ENCODE assay signal across 8 cellular contexts in the genomic region with DNA sequence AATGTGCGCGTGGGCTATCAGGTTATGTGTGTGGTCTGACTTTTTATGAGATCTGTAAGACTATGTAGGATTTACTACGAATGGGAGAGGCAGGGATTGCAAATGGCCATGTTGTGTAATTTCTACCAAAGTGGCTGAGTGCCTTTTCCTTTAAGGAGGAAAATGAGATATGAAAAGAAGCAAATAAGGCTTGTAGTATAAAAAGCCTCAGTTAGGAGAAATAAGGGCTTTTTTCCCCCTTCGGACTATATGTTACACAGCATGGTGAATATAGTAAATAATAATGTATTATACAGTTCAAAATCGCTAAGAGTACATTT. TPM values are rescaled to one million over a fixed set of nuclear protein-coding genes. Genes with fewer than 3 reads are reported as not detected.
DNase-seq lines count a peak whose midpoint lies in the region; ATAC-seq and TF ChIP-seq lines count a peak whose summit lies in the region.

No MANE protein-coding gene starts in this region.

- peaks cover 23% of the 10 kb centered on the region for H3K27me3 Mint-ChIP-seq in dendritic cell treated with granulocyte-macrophage colony-stimulating factor and Interleukin-4, amounts not matched to agents 40 ng/mL and 50 ng/mL, for 4 days
- peaks cover 15 to 16% of the 10 kb centered on the region in 2 donors for H3K27me3 Mint-ChIP-seq in natural killer cell treated with Interleukin-12 subunit alpha and Interleukin-12 subunit beta and Interleukin-15 and Interleukin-18, amount 100 ng/mL, for 72 hours

- peaks cover 16% of the 10 kb centered on the region for H3K9me3 ChIP-seq in Karpas-422 (ENCODE audit: low read length)

- peak overlapping the region; percentile 94 for H3K4me3 Mint-ChIP-seq in dendritic cell treated with granulocyte-macrophage colony-stimulating factor and Interleukin-4, amounts not matched to agents 40 ng/mL and 50 ng/mL, for 4 days
- peak overlapping the region; percentile 98 for H3K4me3 Mint-ChIP-seq in natural killer cell treated with Interleukin-12 subunit alpha and Interleukin-12 subunit beta and Interleukin-15 and Interleukin-18, amount 100 ng/mL, for 72 hours

- peak overlapping the region; percentile 91 for H3K27ac Mint-ChIP-seq in dendritic cell treated with granulocyte-macrophage colony-stimulating factor and Interleukin-4, amounts not matched to agents 40 ng/mL and 50 ng/mL, for 4 days
- peak overlapping the region; percentile 73 to 96 for H3K27ac Mint-ChIP-seq in natural killer cell treated with Interleukin-12 subunit alpha and Interleukin-12 subunit beta and Interleukin-15 and Interleukin-18, amount 100 ng/mL, for 72 hours

- ATAC-seq in natural killer cell treated with Interleukin-12 subunit alpha and Interleukin-12 subunit beta and Interleukin-15 and Interleukin-18, amount 100 ng/mL, for 72 hours: no peak
- ATAC-seq in HG03571 (IDR thresholded peaks at IDR 0.05; ENCODE audit: unreplicated experiment): no peak
- ATAC-seq in HG02973 (IDR thresholded peaks at IDR 0.05; ENCODE audit: unreplicated experiment): no peak

- intact Hi-C loops in dendritic cell treated with granulocyte-macrophage colony-stimulating factor and Interleukin-4, amounts not matched to agents 40 ng/mL and 50 ng/mL, for 4 days (cut with micrococcal nuclease): loop anchor here (5.0 to 10.0 kb wide), 2 partner anchors 263 to 1991 kb away; partner anchors contain the start of genes CCDC186, TDRD1, VTI1A and ZDHHC6

- peaks cover 20% of the 10 kb centered on the region for H3K36me3 Mint-ChIP-seq in dendritic cell treated with granulocyte-macrophage colony-stimulating factor and Interleukin-4, amounts not matched to agents 40 ng/mL and 50 ng/mL, for 4 days (ENCODE audit: low read depth)
- H3K36me3 Mint-ChIP-seq in natural killer cell treated with Interleukin-12 subunit alpha and Interleukin-12 subunit beta and Interleukin-15 and Interleukin-18, amount 100 ng/mL, for 72 hours: peaks cover 20% of the 10 kb centered on the region

- peaks cover 37% of the 10 kb centered on the region for H3K4me1 ChIP-seq in Karpas-422 (ENCODE audit: low read length)

- TF ChIP-seq CTCF in BJ (IDR thresholded peaks at IDR 0.05; ENCODE audit: insufficient read depth, low read depth, low read length): no peak

- peak overlapping the region; percentile 88 for H3K4me2 ChIP-seq in Karpas-422 (ENCODE audit: low read depth, low read length, poor library complexity, severe bottlenecking)

- peak overlapping the region; percentile 76 for H3K9ac ChIP-seq in Karpas-422 (ENCODE audit: low read length)

- H3K4me3 ChIP-seq in BJ (ENCODE audit: low read depth, low read length) (peak overlapping the region; percentile 96), Karpas-422 (ENCODE audit: low read length) (peak overlapping the region; percentile 74)

- no peak overlapping the region for H2AFZ ChIP-seq in Karpas-422 (ENCODE audit: low read length)

- H3K36me3 ChIP-seq in BJ (ENCODE audit: control insufficient read depth, insufficient read depth, low read length) (no peaks in the 10 kb centered on the region), Karpas-422 (ENCODE audit: insufficient read depth, low read length) (peaks cover 72% of the 10 kb centered on the region)

- peaks cover 21% of the 10 kb centered on the region for H3K4me1 Mint-ChIP-seq in dendritic cell treated with granulocyte-macrophage colony-stimulating factor and Interleukin-4, amounts not matched to agents 40 ng/mL and 50 ng/mL, for 4 days (ENCODE audit: low read depth)
- H3K4me1 Mint-ChIP-seq in natural killer cell treated with Interleukin-12 subunit alpha and Interleukin-12 subunit beta and Interleukin-15 and Interleukin-18, amount 100 ng/mL, for 72 hours (ENCODE audit: low read depth in 2 of 2): peaks cover 24 to 27% of the 10 kb centered on the region in 2 donors

- H3K27me3 ChIP-seq in BJ (ENCODE audit: control insufficient read depth, insufficient read depth, low read length) (no peaks in the 10 kb centered on the region), Karpas-422 (ENCODE audit: low read length) (no peaks in the 10 kb centered on the region)

- H3K9me2 ChIP-seq in Karpas-422 (replicated peaks; ENCODE audit: insufficient read depth, low read length): no peaks in the 10 kb centered on the region

- POLR2A ChIA-PET in BJ (lab: Charles Lee): no interaction called here

- DNase-seq in BJ (ENCODE audit: low read depth) (no peak), Karpas-422 (peak; percentile 52), T1000 (lab: John Stamatoyannopoulos, UW) (no peak), HuH-7 (ENCODE audit: low spot score) (no peak)
- DNase-seq in natural killer cell treated with Interleukin-12 subunit alpha and Interleukin-12 subunit beta and Interleukin-15 and Interleukin-18, amount 100 ng/mL, for 72 hours (ENCODE audit: low spot score): no peak

- H3K9me3 Mint-ChIP-seq in dendritic cell treated with granulocyte-macrophage colony-stimulating factor and Interleukin-4, amounts not matched to agents 40 ng/mL and 50 ng/mL, for 4 days: peaks cover 11% of the 10 kb centered on the region
- H3K9me3 Mint-ChIP-seq in natural killer cell treated with Interleukin-12 subunit alpha and Interleukin-12 subunit beta and Interleukin-15 and Interleukin-18, amount 100 ng/mL, for 72 hours: no peaks in the 10 kb centered on the region

- CTCF ChIA-PET in BJ (lab: Yijun Ruan, JAX): interaction anchor here (1.0 to 4.9 kb wide), 9 partner anchors 12 to 131 kb away, joined by 3 to 26 read pairs (median 4); no protein-coding TSS in a partner anchor

- H4K20me1 ChIP-seq in Karpas-422 (ENCODE audit: insufficient read depth, low read depth, low read length): peaks cover 6% of the 10 kb centered on the region; the same call in 1 of the 2 replicates

- peaks cover 97% of the 10 kb centered on the region for H3K79me2 ChIP-seq in Karpas-422 (ENCODE audit: low read length)

- H3K27ac ChIP-seq in Karpas-422 (ENCODE audit: low read length): peak overlapping the region; percentile 77

RNA-seq across cellular contexts. Expression of gene GPAM, which starts 0.4 kb away (rescaled TPM):
- polyA plus RNA-seq in BJ (2011; rRNA removed): 4.5 and 7.9 TPM in 2 replicates
- polyA minus RNA-seq in BJ (2011; rRNA and poly(A)+ RNA removed): 5.2 and 6.9 TPM in 2 replicates
- total RNA-seq in Karpas-422 (2014; rRNA removed; shearing (Covaris generic); ENCODE audit: low replicate concordance): 164 and 481 TPM in 2 replicates
- total RNA-seq in natural killer cell treated with Interleukin-12 subunit alpha and Interleukin-12 subunit beta and Interleukin-15 and Interleukin-18, amount 100 ng/mL, for 72 hours: 10 to 100 TPM in 1 of 2 donors, 1 to 10 TPM in 1; 9.8 to 10.4 TPM

Comparison
In these comparisons a context has a peak if more than half of its experiments do, and no peak if none do; other contexts are left out.
1. RNA of gene GPAM, which starts 0.4 kb away (total RNA-seq): 164 to 481 TPM in Karpas-422; 9.8 to 10.4 TPM in natural killer cell treated with Interleukin-12 subunit alpha and Interleukin-12 subunit beta and Interleukin-15 and Interleukin-18, amount 100 ng/mL, for 72 hours; every median in the first group is over 10 times any median in the second.